In the genomic region with DNA sequence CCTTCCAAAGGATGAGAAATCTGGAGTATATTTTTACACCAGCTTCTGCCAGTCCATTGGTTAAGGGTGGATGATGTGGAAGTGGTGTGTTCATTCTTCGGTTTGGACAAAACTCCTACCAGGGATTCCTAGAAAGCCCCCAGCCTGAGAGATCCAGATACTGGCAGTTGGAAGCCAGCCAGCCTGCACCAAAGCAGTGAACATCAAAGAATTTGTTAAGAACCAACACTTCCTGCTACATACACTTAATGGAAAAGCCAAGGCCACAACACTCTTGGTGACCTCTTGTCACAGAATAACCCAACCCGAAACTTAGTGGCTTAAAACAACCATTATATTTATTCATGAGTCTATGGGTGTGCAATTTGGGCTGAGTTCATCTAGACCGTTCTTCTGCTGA, we compare ENCODE assay signal across 34 cellular contexts. TPM values are rescaled to one million over a fixed set of nuclear protein-coding genes. Genes with fewer than 3 reads are reported as not detected.
"Had no signal": no experiment of that assay in that cellular context is flagged by ENCODE, and none has a peak within 500 bp of the region (broad histone marks: within the 10 kb centered on the region; RNA-seq: fewer than 3 reads in every experiment).

No MANE protein-coding gene starts in this region.

- H3K4me3 ChIP-seq: breast epithelium, esophagus muscularis mucosa, heart left ventricle, left lung, lung, mucosa of descending colon, skin epidermis, upper lobe of right lung had no signal

- DNase-seq: activated CD4-positive, alpha-beta T cell treated with anti-CD3 and anti-CD28 coated beads, Interleukin-2, amount 10 ng/mL, durations not matched to agents 7 days and 5 days; activated CD4-positive, CD25-positive, alpha-beta regulatory T cell treated with anti-CD3 and anti-CD28 coated beads, Interleukin-2, amount 50 U/mL, for 72 hours; activated CD8-positive, alpha-beta T cell treated with anti-CD3 and anti-CD28 coated beads for 36 hours; activated gamma-delta T cell treated with Interleukin-2 at 50 U/mL for 16 hours; activated naive CD4-positive, alpha-beta T cell treated with anti-CD3 and anti-CD28 coated beads, Interleukin-2, amount 50 U/mL, for 16 hours; activated naive CD8-positive, alpha-beta T cell treated with anti-CD3 and anti-CD28 coated beads, Interleukin-2, amount 50 U/mL, for 24 hours; activated T-cell treated with anti-CD3 and anti-CD28 coated beads, Interleukin-2, amount 50 U/mL, for 4 hours; amygdala; central memory CD4-positive, alpha-beta T cell; effector CD4-positive, alpha-beta T cell; foreskin keratinocyte; heart left ventricle; hypothalamus; immature natural killer cell; kidney glomerular epithelial cell; left lung; mucosa of descending colon; stimulated activated CD4-positive, alpha-beta T cell treated with anti-CD3 and anti-CD28 coated beads, Interleukin-1b, Interleukin-23, amount 100 ng/mL, for 48 hours; stimulated activated CD4-positive, alpha-beta T cell treated with anti-CD3 and anti-CD28 coated beads, Interleukin-4, amount 100 ng/mL, for 4 hours; stimulated activated CD8-positive, alpha-beta memory T cell treated with anti-CD3 and anti-CD28 coated beads, Interleukin-4, amount 100 ng/mL, for 48 hours; stimulated activated naive CD8-positive, alpha-beta T cell treated with anti-CD3 and anti-CD28 coated beads, Interleukin-15, amount 100 ng/mL, for 72 hours; substantia nigra; upper lobe of right lung had no signal

- H3K27ac Mint-ChIP-seq: activated CD4-positive, alpha-beta T cell treated with anti-CD3 and anti-CD28 coated beads, Interleukin-2, amount 10 ng/mL, durations not matched to agents 7 days and 5 days; activated CD8-positive, alpha-beta T cell treated with anti-CD3 and anti-CD28 coated beads for 36 hours; activated naive CD8-positive, alpha-beta T cell treated with anti-CD3 and anti-CD28 coated beads, Interleukin-2, amount 50 U/mL, for 24 hours; activated T-helper 17 cell treated with anti-CD3 and anti-CD28 coated beads, Interleukin-2, amount 50 U/mL, for 72 hours; dendritic cell treated with granulocyte-macrophage colony-stimulating factor and Interleukin-4, amounts not matched to agents 40 ng/mL and 50 ng/mL, for 4 days; immature natural killer cell; natural killer cell treated with Interleukin-12 subunit alpha and Interleukin-12 subunit beta and Interleukin-15 and Interleukin-18, amount 100 ng/mL, for 72 hours; stimulated activated memory B cell treated with anti-CD40 and anti-IgM and Interleukin-4, amounts not matched to agents 10 μg/mL and 1 μg/mL and 100 μg/mL, for 72 hours; stimulated activated naive CD8-positive, alpha-beta T cell treated with anti-CD3 and anti-CD28 coated beads, Interleukin-15, amount 100 ng/mL, for 72 hours had no signal

- FAIRE-seq: TTC549 had no signal

- H3K9me3 ChIP-seq: breast epithelium, esophagus muscularis mucosa, heart left ventricle, left lung, mucosa of descending colon, upper lobe of right lung had no signal

- ATAC-seq: activated CD8-positive, alpha-beta T cell treated with anti-CD3 and anti-CD28 coated beads for 36 hours; activated naive CD8-positive, alpha-beta T cell treated with anti-CD3 and anti-CD28 coated beads, Interleukin-2, amount 50 U/mL, for 24 hours; activated T-cell treated with anti-CD3 and anti-CD28 coated beads, Interleukin-2, amount 50 U/mL, for 4 hours; activated T-helper 17 cell treated with anti-CD3 and anti-CD28 coated beads, Interleukin-2, amount 50 U/mL, for 72 hours; foreskin keratinocyte; heart left ventricle; left lung; mucosa of descending colon; natural killer cell treated with Interleukin-12 subunit alpha and Interleukin-12 subunit beta and Interleukin-15 and Interleukin-18, amount 100 ng/mL, for 72 hours; sciatic nerve; stimulated activated memory B cell treated with anti-CD40 and anti-IgM and Interleukin-4, amounts not matched to agents 10 μg/mL and 1 μg/mL and 100 μg/mL, for 72 hours; stimulated activated naive CD8-positive, alpha-beta T cell treated with anti-CD3 and anti-CD28 coated beads, Interleukin-15, amount 100 ng/mL, for 72 hours; upper lobe of right lung had no signal

- H3K36me3 Mint-ChIP-seq: immature natural killer cell; natural killer cell treated with Interleukin-12 subunit alpha and Interleukin-12 subunit beta and Interleukin-15 and Interleukin-18, amount 100 ng/mL, for 72 hours; stimulated activated memory B cell treated with anti-CD40 and anti-IgM and Interleukin-4, amounts not matched to agents 10 μg/mL and 1 μg/mL and 100 μg/mL, for 72 hours had no signal

- H3K4me1 Mint-ChIP-seq: activated CD4-positive, alpha-beta T cell treated with anti-CD3 and anti-CD28 coated beads, Interleukin-2, amount 10 ng/mL, durations not matched to agents 7 days and 5 days; activated naive CD8-positive, alpha-beta T cell treated with anti-CD3 and anti-CD28 coated beads, Interleukin-2, amount 50 U/mL, for 24 hours; activated T-helper 17 cell treated with anti-CD3 and anti-CD28 coated beads, Interleukin-2, amount 50 U/mL, for 72 hours; immature natural killer cell; stimulated activated memory B cell treated with anti-CD40 and anti-IgM and Interleukin-4, amounts not matched to agents 10 μg/mL and 1 μg/mL and 100 μg/mL, for 72 hours; stimulated activated naive CD8-positive, alpha-beta T cell treated with anti-CD3 and anti-CD28 coated beads, Interleukin-15, amount 100 ng/mL, for 72 hours had no signal

- H3K27me3 Mint-ChIP-seq: activated CD4-positive, alpha-beta T cell treated with anti-CD3 and anti-CD28 coated beads, Interleukin-2, amount 10 ng/mL, durations not matched to agents 7 days and 5 days; activated CD8-positive, alpha-beta T cell treated with anti-CD3 and anti-CD28 coated beads for 36 hours; activated naive CD8-positive, alpha-beta T cell treated with anti-CD3 and anti-CD28 coated beads, Interleukin-2, amount 50 U/mL, for 24 hours; activated T-helper 17 cell treated with anti-CD3 and anti-CD28 coated beads, Interleukin-2, amount 50 U/mL, for 72 hours; dendritic cell treated with granulocyte-macrophage colony-stimulating factor and Interleukin-4, amounts not matched to agents 40 ng/mL and 50 ng/mL, for 4 days; natural killer cell treated with Interleukin-12 subunit alpha and Interleukin-12 subunit beta and Interleukin-15 and Interleukin-18, amount 100 ng/mL, for 72 hours; stimulated activated memory B cell treated with anti-CD40 and anti-IgM and Interleukin-4, amounts not matched to agents 10 μg/mL and 1 μg/mL and 100 μg/mL, for 72 hours; stimulated activated naive CD8-positive, alpha-beta T cell treated with anti-CD3 and anti-CD28 coated beads, Interleukin-15, amount 100 ng/mL, for 72 hours had no signal

- H3K4me3 Mint-ChIP-seq: activated CD4-positive, alpha-beta T cell treated with anti-CD3 and anti-CD28 coated beads, Interleukin-2, amount 10 ng/mL, durations not matched to agents 7 days and 5 days; activated CD8-positive, alpha-beta T cell treated with anti-CD3 and anti-CD28 coated beads for 36 hours; activated naive CD8-positive, alpha-beta T cell treated with anti-CD3 and anti-CD28 coated beads, Interleukin-2, amount 50 U/mL, for 24 hours; activated T-cell treated with anti-CD3 and anti-CD28 coated beads, Interleukin-2, amount 50 U/mL, for 4 hours; activated T-helper 17 cell treated with anti-CD3 and anti-CD28 coated beads, Interleukin-2, amount 50 U/mL, for 72 hours; dendritic cell treated with granulocyte-macrophage colony-stimulating factor and Interleukin-4, amounts not matched to agents 40 ng/mL and 50 ng/mL, for 4 days; immature natural killer cell; natural killer cell treated with Interleukin-12 subunit alpha and Interleukin-12 subunit beta and Interleukin-15 and Interleukin-18, amount 100 ng/mL, for 72 hours; stimulated activated memory B cell treated with anti-CD40 and anti-IgM and Interleukin-4, amounts not matched to agents 10 μg/mL and 1 μg/mL and 100 μg/mL, for 72 hours; stimulated activated naive CD8-positive, alpha-beta T cell treated with anti-CD3 and anti-CD28 coated beads, Interleukin-15, amount 100 ng/mL, for 72 hours had no signal

- H3K36me3 ChIP-seq: breast epithelium, esophagus muscularis mucosa, heart left ventricle, left lung, upper lobe of right lung had no signal

- H3K27me3 ChIP-seq: breast epithelium, esophagus muscularis mucosa, heart left ventricle, left lung, upper lobe of right lung had no signal

- H3K4me1 ChIP-seq: breast epithelium, foreskin keratinocyte, left lung, upper lobe of right lung had no signal

- H3K27ac ChIP-seq: breast epithelium, esophagus muscularis mucosa, foreskin keratinocyte, left lung, skin epidermis, upper lobe of right lung had no signal

RNA-seq across cellular contexts. Expression of gene ADAMTS9, which starts 42.9 kb away (rescaled TPM):
- total RNA-seq: activated CD4-positive, alpha-beta T cell treated with anti-CD3 and anti-CD28 coated beads, Interleukin-2, amount 10 ng/mL, durations not matched to agents 7 days and 5 days; activated CD8-positive, alpha-beta T cell treated with anti-CD3 and anti-CD28 coated beads for 36 hours; activated T-helper 17 cell treated with anti-CD3 and anti-CD28 coated beads, Interleukin-2, amount 50 U/mL, for 72 hours; natural killer cell treated with Interleukin-12 subunit alpha and Interleukin-12 subunit beta and Interleukin-15 and Interleukin-18, amount 100 ng/mL, for 72 hours; T-helper 1 cell treated with Interleukin-12 subunit alpha and Interleukin-12 subunit beta and Interleukin-4 antibody, amounts not matched to agents 30 ng/mL and 1 ng/mL, for 36 hours had no signal
- polyA plus RNA-seq: immature natural killer cell had no signal
